In the genomic region with DNA sequence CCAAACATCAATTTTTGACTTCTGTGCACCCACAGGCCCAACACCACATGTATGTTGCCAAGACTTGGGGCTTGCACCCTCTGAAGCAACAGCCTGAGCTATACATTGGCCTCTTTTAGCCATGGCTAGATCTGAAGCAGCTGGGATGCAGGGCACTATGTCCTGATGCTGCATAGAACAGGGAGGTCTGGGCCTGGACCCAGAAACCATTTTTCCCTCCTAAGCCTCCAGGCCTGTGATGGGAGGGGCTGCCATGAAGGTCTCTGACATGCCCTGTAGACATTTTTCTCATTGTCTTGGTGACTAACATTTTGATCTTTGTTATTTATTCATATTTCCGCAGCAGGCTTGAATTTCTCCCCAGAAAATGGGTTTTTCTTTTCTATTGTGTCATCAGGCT, we compare ENCODE assay signal across 39 cellular contexts.
"Had no signal": no experiment of that assay in that cellular context is flagged by ENCODE, and none has a peak within 500 bp of the region (broad histone marks: within the 10 kb centered on the region; RNA-seq: fewer than 3 reads in every experiment).

No MANE protein-coding gene starts in this region.

- H3K36me3 ChIP-seq: adrenal gland, ascending aorta, brain microvascular endothelial cell, breast epithelium, cardiac muscle cell had no signal

- DNase-seq: activated effector memory CD4-positive, alpha-beta T cell treated with anti-CD3 and anti-CD28 coated beads, Interleukin-2, amount 50 U/mL, for 16 hours; activated effector memory CD4-positive, alpha-beta T cell treated with Interleukin-2 at 50 U/mL for 16 hours; activated gamma-delta T cell; activated gamma-delta T cell treated with Interleukin-2 at 50 U/mL for 16 hours; activated naive CD4-positive, alpha-beta T cell; activated naive CD4-positive, alpha-beta T cell treated with anti-CD3 and anti-CD28 coated beads for 36 hours; activated naive CD4-positive, alpha-beta T cell treated with anti-CD3 and anti-CD28 coated beads, Interleukin-2, amount 10 ng/mL, durations not matched to agents 7 days and 5 days; activated naive CD4-positive, alpha-beta T cell treated with anti-CD3 and anti-CD28 coated beads, Interleukin-2, amount 50 U/mL, for 16 hours; activated naive CD4-positive, alpha-beta T cell treated with Interleukin-2 at 50 U/mL for 16 hours; activated naive CD8-positive, alpha-beta T cell treated with anti-CD3 and anti-CD28 coated beads for 36 hours; activated naive CD8-positive, alpha-beta T cell treated with anti-CD3 and anti-CD28 coated beads, Interleukin-2, amount 10 ng/mL, durations not matched to agents 7 days and 5 days; activated naive CD8-positive, alpha-beta T cell treated with anti-CD3 and anti-CD28 coated beads, Interleukin-2, amount 50 U/mL, for 24 hours; activated T-cell treated with anti-CD3 and anti-CD28 coated beads, Interleukin-2, amount 50 U/mL, for 24 hours; activated T-cell treated with anti-CD3 and anti-CD28 coated beads, Interleukin-2, amount 50 U/mL, for 4 hours; activated T-cell treated with anti-CD3 and anti-CD28 coated beads, Interleukin-2, amount 50 U/mL, for 48 hours; activated T-cell treated with anti-CD3 and anti-CD28 coated beads, Interleukin-2, amount 50 U/mL, for 72 hours; adrenal gland; amniotic stem cell; amygdala; anterior cingulate cortex; aorta; body of pancreas; brain microvascular endothelial cell; caudate nucleus; central memory CD4-positive, alpha-beta T cell; cerebellar nuclear complex had no signal

- H3K4me3 ChIP-seq: adrenal gland, ascending aorta, body of pancreas, breast epithelium, cardiac muscle cell had no signal

- H3K27ac ChIP-seq: adrenal gland, ascending aorta, body of pancreas, brain microvascular endothelial cell, breast epithelium, cardiac muscle cell had no signal

- H3K27me3 Mint-ChIP-seq: activated naive CD4-positive, alpha-beta T cell treated with anti-CD3 and anti-CD28 coated beads, Interleukin-2, amount 10 ng/mL, durations not matched to agents 7 days and 5 days; activated naive CD4-positive, alpha-beta T cell treated with anti-CD3 and anti-CD28 coated beads, Interleukin-2, amount 50 U/mL, for 24 hours; activated naive CD8-positive, alpha-beta T cell; activated naive CD8-positive, alpha-beta T cell treated with anti-CD3 and anti-CD28 coated beads for 36 hours; activated naive CD8-positive, alpha-beta T cell treated with anti-CD3 and anti-CD28 coated beads, Interleukin-2, amount 10 ng/mL, durations not matched to agents 7 days and 5 days; activated naive CD8-positive, alpha-beta T cell treated with anti-CD3 and anti-CD28 coated beads, Interleukin-2, amount 50 U/mL, for 24 hours; activated T-cell treated with anti-CD3 and anti-CD28 coated beads, Interleukin-2, amount 50 U/mL, for 24 hours; activated T-helper 17 cell treated with anti-CD3 and anti-CD28 coated beads, Interleukin-2, amount 50 U/mL, for 72 hours; central memory CD8-positive, alpha-beta T cell had no signal

- H3K27me3 ChIP-seq: adrenal gland, ascending aorta, body of pancreas, brain microvascular endothelial cell, breast epithelium, cardiac muscle cell had no signal

- ATAC-seq: activated naive CD4-positive, alpha-beta T cell treated with anti-CD3 and anti-CD28 coated beads, Interleukin-2, amount 50 U/mL, for 72 hours; activated naive CD8-positive, alpha-beta T cell treated with anti-CD3 and anti-CD28 coated beads, Interleukin-2, amount 50 U/mL, for 24 hours; activated T-cell treated with anti-CD3 and anti-CD28 coated beads, Interleukin-2, amount 50 U/mL, for 4 hours; activated T-cell treated with anti-CD3 and anti-CD28 coated beads, Interleukin-2, amount 50 U/mL, for 72 hours; activated T-helper 17 cell treated with anti-CD3 and anti-CD28 coated beads, Interleukin-2, amount 50 U/mL, for 72 hours; body of pancreas had no signal

- H3K4me3 Mint-ChIP-seq: activated naive CD4-positive, alpha-beta T cell treated with anti-CD3 and anti-CD28 coated beads for 36 hours; activated naive CD4-positive, alpha-beta T cell treated with anti-CD3 and anti-CD28 coated beads, Interleukin-2, amount 10 ng/mL, durations not matched to agents 7 days and 5 days; activated naive CD4-positive, alpha-beta T cell treated with anti-CD3 and anti-CD28 coated beads, Interleukin-2, amount 50 U/mL, for 24 hours; activated naive CD8-positive, alpha-beta T cell; activated naive CD8-positive, alpha-beta T cell treated with anti-CD3 and anti-CD28 coated beads for 36 hours; activated naive CD8-positive, alpha-beta T cell treated with anti-CD3 and anti-CD28 coated beads, Interleukin-2, amount 10 ng/mL, durations not matched to agents 7 days and 5 days; activated naive CD8-positive, alpha-beta T cell treated with anti-CD3 and anti-CD28 coated beads, Interleukin-2, amount 50 U/mL, for 24 hours; activated T-cell treated with anti-CD3 and anti-CD28 coated beads, Interleukin-2, amount 50 U/mL, for 24 hours; activated T-cell treated with anti-CD3 and anti-CD28 coated beads, Interleukin-2, amount 50 U/mL, for 4 hours; activated T-cell treated with anti-CD3 and anti-CD28 coated beads, Interleukin-2, amount 50 U/mL, for 72 hours; activated T-helper 1 cell treated with anti-CD3 and anti-CD28 coated beads, Interleukin-12 subunit alpha, Interleukin-12 subunit beta, Interleukin-2, Interleukin-4 antibody, amounts not matched to agents 30 ng/mL and 10 ng/mL and 1 ng/mL, durations not matched to agents 14 hours and 24 hours and 36 hours; activated T-helper 17 cell treated with anti-CD3 and anti-CD28 coated beads, Interleukin-2, amount 50 U/mL, for 72 hours; brain; central memory CD8-positive, alpha-beta T cell had no signal

- H3K27ac Mint-ChIP-seq: activated naive CD4-positive, alpha-beta T cell treated with anti-CD3 and anti-CD28 coated beads for 36 hours; activated naive CD4-positive, alpha-beta T cell treated with anti-CD3 and anti-CD28 coated beads, Interleukin-2, amount 10 ng/mL, durations not matched to agents 7 days and 5 days; activated naive CD4-positive, alpha-beta T cell treated with anti-CD3 and anti-CD28 coated beads, Interleukin-2, amount 50 U/mL, for 24 hours; activated naive CD4-positive, alpha-beta T cell treated with anti-CD3 and anti-CD28 coated beads, Interleukin-2, amount 50 U/mL, for 72 hours; activated naive CD8-positive, alpha-beta T cell; activated naive CD8-positive, alpha-beta T cell treated with anti-CD3 and anti-CD28 coated beads for 36 hours; activated naive CD8-positive, alpha-beta T cell treated with anti-CD3 and anti-CD28 coated beads, Interleukin-2, amount 10 ng/mL, durations not matched to agents 7 days and 5 days; activated naive CD8-positive, alpha-beta T cell treated with anti-CD3 and anti-CD28 coated beads, Interleukin-2, amount 50 U/mL, for 24 hours; activated T-cell treated with anti-CD3 and anti-CD28 coated beads, Interleukin-2, amount 50 U/mL, for 24 hours; activated T-cell treated with anti-CD3 and anti-CD28 coated beads, Interleukin-2, amount 50 U/mL, for 72 hours; activated T-helper 1 cell treated with anti-CD3 and anti-CD28 coated beads, Interleukin-12 subunit alpha, Interleukin-12 subunit beta, Interleukin-2, Interleukin-4 antibody, amounts not matched to agents 30 ng/mL and 10 ng/mL and 1 ng/mL, durations not matched to agents 14 hours and 24 hours and 36 hours; activated T-helper 17 cell treated with anti-CD3 and anti-CD28 coated beads, Interleukin-2, amount 50 U/mL, for 72 hours; activated T-helper 2 cell treated with anti-CD3 and anti-CD28 coated beads, Interferon-gamma antibody, Interleukin-2, Interleukin-4, amounts not matched to agents 10 μg/mL and 5 μg/mL and 100 μg/mL, durations not matched to agents 14 hours and 24 hours and 36 hours; brain had no signal

- H3K4me1 ChIP-seq: adrenal gland, ascending aorta, body of pancreas, breast epithelium had no signal

- H3K36me3 Mint-ChIP-seq: activated naive CD4-positive, alpha-beta T cell treated with anti-CD3 and anti-CD28 coated beads, Interleukin-2, amount 10 ng/mL, durations not matched to agents 7 days and 5 days; activated naive CD4-positive, alpha-beta T cell treated with anti-CD3 and anti-CD28 coated beads, Interleukin-2, amount 50 U/mL, for 24 hours; activated naive CD8-positive, alpha-beta T cell; activated naive CD8-positive, alpha-beta T cell treated with anti-CD3 and anti-CD28 coated beads for 36 hours; activated naive CD8-positive, alpha-beta T cell treated with anti-CD3 and anti-CD28 coated beads, Interleukin-2, amount 10 ng/mL, durations not matched to agents 7 days and 5 days; brain had no signal

- FAIRE-seq: astrocyte, bronchial epithelial cell had no signal

- H3K9me3 ChIP-seq: ascending aorta, body of pancreas had no signal

- H3K4me1 Mint-ChIP-seq: activated naive CD4-positive, alpha-beta T cell treated with anti-CD3 and anti-CD28 coated beads, Interleukin-2, amount 10 ng/mL, durations not matched to agents 7 days and 5 days; activated naive CD4-positive, alpha-beta T cell treated with anti-CD3 and anti-CD28 coated beads, Interleukin-2, amount 50 U/mL, for 24 hours; activated naive CD8-positive, alpha-beta T cell treated with anti-CD3 and anti-CD28 coated beads for 36 hours; activated naive CD8-positive, alpha-beta T cell treated with anti-CD3 and anti-CD28 coated beads, Interleukin-2, amount 10 ng/mL, durations not matched to agents 7 days and 5 days; activated naive CD8-positive, alpha-beta T cell treated with anti-CD3 and anti-CD28 coated beads, Interleukin-2, amount 50 U/mL, for 24 hours; activated T-helper 17 cell treated with anti-CD3 and anti-CD28 coated beads, Interleukin-2, amount 50 U/mL, for 72 hours; brain; central memory CD8-positive, alpha-beta T cell had no signal
